1 cellular context compared by ENCODE assay signal in the genomic region with DNA sequence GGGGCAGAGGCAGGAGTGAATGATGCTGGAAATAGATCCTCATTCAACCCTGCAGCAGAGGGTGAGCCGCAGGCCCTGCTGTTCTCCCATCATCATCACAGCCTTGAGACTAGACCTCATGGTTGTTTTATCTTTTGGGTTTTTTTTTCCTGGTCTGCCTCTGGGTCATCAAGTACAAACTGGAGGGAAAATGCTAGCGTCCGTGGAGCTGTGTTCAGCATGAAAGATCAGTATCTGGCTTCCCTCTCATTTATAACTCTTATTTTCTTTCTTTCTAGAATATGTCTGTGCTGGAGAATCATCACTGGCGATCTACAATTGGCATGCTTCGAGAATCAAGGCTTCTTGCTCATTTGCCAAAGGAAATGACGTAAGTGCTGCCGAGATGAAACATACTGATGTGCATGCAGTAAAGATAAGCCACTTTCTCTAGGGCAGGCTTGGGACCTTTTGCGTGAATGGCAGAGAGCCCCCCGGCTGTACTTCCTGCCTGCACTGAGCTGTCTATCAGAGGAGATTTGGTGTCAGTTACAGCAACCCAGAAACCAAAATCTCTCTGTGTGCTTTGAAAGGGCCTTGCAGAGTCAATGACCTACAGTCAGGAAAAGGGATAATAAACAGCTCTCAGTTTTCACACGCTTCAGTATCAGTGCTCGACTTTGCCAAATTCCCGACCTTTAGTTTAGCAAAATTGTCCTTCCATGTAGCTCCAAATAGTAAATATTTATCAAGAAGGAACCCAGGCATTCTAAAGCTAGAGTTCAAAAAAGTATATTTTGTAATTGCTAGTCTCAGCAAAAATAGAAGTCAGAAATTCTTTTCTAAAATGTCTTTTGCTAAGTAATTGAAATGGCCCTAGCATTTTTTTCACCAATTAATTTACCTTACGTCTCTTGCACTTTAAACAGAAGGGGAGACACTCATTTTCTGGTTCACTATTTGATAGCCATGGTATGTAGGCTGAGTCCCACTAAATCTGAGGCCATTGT.
TF ChIP-seq lines count a peak whose summit lies in the region.

No MANE protein-coding gene starts in this region.

TF ChIP-seq in K562, 482 proteins besides CTCF, POLR2A, EP300 and RAD21 (continued from another document and continues in another):
- TF ChIP-seq, protein P1, sequence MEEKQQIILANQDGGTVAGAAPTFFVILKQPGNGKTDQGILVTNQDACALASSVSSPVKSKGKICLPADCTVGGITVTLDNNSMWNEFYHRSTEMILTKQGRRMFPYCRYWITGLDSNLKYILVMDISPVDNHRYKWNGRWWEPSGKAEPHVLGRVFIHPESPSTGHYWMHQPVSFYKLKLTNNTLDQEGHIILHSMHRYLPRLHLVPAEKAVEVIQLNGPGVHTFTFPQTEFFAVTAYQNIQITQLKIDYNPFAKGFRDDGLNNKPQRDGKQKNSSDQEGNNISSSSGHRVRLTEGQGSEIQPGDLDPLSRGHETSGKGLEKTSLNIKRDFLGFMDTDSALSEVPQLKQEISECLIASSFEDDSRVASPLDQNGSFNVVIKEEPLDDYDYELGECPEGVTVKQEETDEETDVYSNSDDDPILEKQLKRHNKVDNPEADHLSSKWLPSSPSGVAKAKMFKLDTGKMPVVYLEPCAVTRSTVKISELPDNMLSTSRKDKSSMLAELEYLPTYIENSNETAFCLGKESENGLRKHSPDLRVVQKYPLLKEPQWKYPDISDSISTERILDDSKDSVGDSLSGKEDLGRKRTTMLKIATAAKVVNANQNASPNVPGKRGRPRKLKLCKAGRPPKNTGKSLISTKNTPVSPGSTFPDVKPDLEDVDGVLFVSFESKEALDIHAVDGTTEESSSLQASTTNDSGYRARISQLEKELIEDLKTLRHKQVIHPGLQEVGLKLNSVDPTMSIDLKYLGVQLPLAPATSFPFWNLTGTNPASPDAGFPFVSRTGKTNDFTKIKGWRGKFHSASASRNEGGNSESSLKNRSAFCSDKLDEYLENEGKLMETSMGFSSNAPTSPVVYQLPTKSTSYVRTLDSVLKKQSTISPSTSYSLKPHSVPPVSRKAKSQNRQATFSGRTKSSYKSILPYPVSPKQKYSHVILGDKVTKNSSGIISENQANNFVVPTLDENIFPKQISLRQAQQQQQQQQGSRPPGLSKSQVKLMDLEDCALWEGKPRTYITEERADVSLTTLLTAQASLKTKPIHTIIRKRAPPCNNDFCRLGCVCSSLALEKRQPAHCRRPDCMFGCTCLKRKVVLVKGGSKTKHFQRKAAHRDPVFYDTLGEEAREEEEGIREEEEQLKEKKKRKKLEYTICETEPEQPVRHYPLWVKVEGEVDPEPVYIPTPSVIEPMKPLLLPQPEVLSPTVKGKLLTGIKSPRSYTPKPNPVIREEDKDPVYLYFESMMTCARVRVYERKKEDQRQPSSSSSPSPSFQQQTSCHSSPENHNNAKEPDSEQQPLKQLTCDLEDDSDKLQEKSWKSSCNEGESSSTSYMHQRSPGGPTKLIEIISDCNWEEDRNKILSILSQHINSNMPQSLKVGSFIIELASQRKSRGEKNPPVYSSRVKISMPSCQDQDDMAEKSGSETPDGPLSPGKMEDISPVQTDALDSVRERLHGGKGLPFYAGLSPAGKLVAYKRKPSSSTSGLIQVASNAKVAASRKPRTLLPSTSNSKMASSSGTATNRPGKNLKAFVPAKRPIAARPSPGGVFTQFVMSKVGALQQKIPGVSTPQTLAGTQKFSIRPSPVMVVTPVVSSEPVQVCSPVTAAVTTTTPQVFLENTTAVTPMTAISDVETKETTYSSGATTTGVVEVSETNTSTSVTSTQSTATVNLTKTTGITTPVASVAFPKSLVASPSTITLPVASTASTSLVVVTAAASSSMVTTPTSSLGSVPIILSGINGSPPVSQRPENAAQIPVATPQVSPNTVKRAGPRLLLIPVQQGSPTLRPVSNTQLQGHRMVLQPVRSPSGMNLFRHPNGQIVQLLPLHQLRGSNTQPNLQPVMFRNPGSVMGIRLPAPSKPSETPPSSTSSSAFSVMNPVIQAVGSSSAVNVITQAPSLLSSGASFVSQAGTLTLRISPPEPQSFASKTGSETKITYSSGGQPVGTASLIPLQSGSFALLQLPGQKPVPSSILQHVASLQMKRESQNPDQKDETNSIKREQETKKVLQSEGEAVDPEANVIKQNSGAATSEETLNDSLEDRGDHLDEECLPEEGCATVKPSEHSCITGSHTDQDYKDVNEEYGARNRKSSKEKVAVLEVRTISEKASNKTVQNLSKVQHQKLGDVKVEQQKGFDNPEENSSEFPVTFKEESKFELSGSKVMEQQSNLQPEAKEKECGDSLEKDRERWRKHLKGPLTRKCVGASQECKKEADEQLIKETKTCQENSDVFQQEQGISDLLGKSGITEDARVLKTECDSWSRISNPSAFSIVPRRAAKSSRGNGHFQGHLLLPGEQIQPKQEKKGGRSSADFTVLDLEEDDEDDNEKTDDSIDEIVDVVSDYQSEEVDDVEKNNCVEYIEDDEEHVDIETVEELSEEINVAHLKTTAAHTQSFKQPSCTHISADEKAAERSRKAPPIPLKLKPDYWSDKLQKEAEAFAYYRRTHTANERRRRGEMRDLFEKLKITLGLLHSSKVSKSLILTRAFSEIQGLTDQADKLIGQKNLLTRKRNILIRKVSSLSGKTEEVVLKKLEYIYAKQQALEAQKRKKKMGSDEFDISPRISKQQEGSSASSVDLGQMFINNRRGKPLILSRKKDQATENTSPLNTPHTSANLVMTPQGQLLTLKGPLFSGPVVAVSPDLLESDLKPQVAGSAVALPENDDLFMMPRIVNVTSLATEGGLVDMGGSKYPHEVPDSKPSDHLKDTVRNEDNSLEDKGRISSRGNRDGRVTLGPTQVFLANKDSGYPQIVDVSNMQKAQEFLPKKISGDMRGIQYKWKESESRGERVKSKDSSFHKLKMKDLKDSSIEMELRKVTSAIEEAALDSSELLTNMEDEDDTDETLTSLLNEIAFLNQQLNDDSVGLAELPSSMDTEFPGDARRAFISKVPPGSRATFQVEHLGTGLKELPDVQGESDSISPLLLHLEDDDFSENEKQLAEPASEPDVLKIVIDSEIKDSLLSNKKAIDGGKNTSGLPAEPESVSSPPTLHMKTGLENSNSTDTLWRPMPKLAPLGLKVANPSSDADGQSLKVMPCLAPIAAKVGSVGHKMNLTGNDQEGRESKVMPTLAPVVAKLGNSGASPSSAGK (IDR thresholded peaks at IDR 0.05) = peak; percentile 15; the same call in 1 of the 2 replicates
- TF ChIP-seq HNRNPK (IDR thresholded peaks at IDR 0.05; ENCODE audit: low read depth, low read length, poor library complexity, severe bottlenecking) (no peak), TFAM (CRISPR knock-in tag; conservative IDR thresholded peaks at IDR 0.05) (no peak), L3MBTL2 (IDR thresholded peaks at IDR 0.05) (peak; percentile 39; the same call in 1 of the 2 replicates), ZNF175 (CRISPR knock-in tag; IDR thresholded peaks at IDR 0.05; ENCODE audit: low read depth) (peak; percentile 76; the same call in 1 of the 2 replicates), ZKSCAN8 (CRISPR knock-in tag; IDR thresholded peaks at IDR 0.05) (0 out of 2 replicates have a peak, but pooled peaks have one; percentile 9), ETV5 (CRISPR knock-in tag; IDR thresholded peaks at IDR 0.05; ENCODE audit: low read depth) (no peak), NBN (IDR thresholded peaks at IDR 0.05; ENCODE audit: low read depth) (no peak), ZNF217 (CRISPR knock-in tag; IDR thresholded peaks at IDR 0.05) (no peak), MBD2 (IDR thresholded peaks at IDR 0.05; ENCODE audit: borderline replicate concordance, low read depth) (no peak), ZNF766 (CRISPR knock-in tag; conservative IDR thresholded peaks at IDR 0.05) (no peak), ZNF584 (CRISPR knock-in tag; IDR thresholded peaks at IDR 0.05; ENCODE audit: low read depth) (0 out of 2 replicates have a peak, but pooled peaks have one; percentile 29)
- TF ChIP-seq, protein P2, sequence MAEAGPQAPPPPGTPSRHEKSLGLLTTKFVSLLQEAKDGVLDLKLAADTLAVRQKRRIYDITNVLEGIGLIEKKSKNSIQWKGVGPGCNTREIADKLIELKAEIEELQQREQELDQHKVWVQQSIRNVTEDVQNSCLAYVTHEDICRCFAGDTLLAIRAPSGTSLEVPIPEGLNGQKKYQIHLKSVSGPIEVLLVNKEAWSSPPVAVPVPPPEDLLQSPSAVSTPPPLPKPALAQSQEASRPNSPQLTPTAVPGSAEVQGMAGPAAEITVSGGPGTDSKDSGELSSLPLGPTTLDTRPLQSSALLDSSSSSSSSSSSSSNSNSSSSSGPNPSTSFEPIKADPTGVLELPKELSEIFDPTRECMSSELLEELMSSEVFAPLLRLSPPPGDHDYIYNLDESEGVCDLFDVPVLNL (CRISPR knock-in tag; IDR thresholded peaks at IDR 0.05; ENCODE audit: low read depth) = no peak
- TF ChIP-seq, protein P3, sequence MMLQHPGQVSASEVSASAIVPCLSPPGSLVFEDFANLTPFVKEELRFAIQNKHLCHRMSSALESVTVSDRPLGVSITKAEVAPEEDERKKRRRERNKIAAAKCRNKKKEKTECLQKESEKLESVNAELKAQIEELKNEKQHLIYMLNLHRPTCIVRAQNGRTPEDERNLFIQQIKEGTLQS (IDR thresholded peaks at IDR 0.05) = peak; percentile 61
- TF ChIP-seq, protein P3 (CRISPR knock-in tag; conservative IDR thresholded peaks at IDR 0.05) = no peak
- TF ChIP-seq, protein P4, sequence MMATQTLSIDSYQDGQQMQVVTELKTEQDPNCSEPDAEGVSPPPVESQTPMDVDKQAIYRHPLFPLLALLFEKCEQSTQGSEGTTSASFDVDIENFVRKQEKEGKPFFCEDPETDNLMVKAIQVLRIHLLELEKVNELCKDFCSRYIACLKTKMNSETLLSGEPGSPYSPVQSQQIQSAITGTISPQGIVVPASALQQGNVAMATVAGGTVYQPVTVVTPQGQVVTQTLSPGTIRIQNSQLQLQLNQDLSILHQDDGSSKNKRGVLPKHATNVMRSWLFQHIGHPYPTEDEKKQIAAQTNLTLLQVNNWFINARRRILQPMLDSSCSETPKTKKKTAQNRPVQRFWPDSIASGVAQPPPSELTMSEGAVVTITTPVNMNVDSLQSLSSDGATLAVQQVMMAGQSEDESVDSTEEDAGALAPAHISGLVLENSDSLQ (IDR thresholded peaks at IDR 0.05) = peak; percentile 64
- TF ChIP-seq, protein P5, sequence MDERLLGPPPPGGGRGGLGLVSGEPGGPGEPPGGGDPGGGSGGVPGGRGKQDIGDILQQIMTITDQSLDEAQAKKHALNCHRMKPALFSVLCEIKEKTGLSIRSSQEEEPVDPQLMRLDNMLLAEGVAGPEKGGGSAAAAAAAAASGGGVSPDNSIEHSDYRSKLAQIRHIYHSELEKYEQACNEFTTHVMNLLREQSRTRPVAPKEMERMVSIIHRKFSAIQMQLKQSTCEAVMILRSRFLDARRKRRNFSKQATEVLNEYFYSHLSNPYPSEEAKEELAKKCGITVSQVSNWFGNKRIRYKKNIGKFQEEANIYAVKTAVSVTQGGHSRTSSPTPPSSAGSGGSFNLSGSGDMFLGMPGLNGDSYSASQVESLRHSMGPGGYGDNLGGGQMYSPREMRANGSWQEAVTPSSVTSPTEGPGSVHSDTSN (CRISPR knock-in tag; IDR thresholded peaks at IDR 0.05; ENCODE audit: low read depth) = no peak
- TF ChIP-seq, protein P5 (tag; conservative IDR thresholded peaks at IDR 0.05; ENCODE audit: low read depth) = 0 out of 2 replicates have a peak, but pooled peaks have one; percentile 34
- TF ChIP-seq, protein P6, sequence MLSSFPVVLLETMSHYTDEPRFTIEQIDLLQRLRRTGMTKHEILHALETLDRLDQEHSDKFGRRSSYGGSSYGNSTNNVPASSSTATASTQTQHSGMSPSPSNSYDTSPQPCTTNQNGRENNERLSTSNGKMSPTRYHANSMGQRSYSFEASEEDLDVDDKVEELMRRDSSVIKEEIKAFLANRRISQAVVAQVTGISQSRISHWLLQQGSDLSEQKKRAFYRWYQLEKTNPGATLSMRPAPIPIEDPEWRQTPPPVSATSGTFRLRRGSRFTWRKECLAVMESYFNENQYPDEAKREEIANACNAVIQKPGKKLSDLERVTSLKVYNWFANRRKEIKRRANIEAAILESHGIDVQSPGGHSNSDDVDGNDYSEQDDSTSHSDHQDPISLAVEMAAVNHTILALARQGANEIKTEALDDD (IDR thresholded peaks at IDR 0.05) = no peak
- TF ChIP-seq, protein P7, sequence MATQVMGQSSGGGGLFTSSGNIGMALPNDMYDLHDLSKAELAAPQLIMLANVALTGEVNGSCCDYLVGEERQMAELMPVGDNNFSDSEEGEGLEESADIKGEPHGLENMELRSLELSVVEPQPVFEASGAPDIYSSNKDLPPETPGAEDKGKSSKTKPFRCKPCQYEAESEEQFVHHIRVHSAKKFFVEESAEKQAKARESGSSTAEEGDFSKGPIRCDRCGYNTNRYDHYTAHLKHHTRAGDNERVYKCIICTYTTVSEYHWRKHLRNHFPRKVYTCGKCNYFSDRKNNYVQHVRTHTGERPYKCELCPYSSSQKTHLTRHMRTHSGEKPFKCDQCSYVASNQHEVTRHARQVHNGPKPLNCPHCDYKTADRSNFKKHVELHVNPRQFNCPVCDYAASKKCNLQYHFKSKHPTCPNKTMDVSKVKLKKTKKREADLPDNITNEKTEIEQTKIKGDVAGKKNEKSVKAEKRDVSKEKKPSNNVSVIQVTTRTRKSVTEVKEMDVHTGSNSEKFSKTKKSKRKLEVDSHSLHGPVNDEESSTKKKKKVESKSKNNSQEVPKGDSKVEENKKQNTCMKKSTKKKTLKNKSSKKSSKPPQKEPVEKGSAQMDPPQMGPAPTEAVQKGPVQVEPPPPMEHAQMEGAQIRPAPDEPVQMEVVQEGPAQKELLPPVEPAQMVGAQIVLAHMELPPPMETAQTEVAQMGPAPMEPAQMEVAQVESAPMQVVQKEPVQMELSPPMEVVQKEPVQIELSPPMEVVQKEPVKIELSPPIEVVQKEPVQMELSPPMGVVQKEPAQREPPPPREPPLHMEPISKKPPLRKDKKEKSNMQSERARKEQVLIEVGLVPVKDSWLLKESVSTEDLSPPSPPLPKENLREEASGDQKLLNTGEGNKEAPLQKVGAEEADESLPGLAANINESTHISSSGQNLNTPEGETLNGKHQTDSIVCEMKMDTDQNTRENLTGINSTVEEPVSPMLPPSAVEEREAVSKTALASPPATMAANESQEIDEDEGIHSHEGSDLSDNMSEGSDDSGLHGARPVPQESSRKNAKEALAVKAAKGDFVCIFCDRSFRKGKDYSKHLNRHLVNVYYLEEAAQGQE (CRISPR knock-in tag; IDR thresholded peaks at IDR 0.05; ENCODE audit: low read depth) = no peak
- TF ChIP-seq, protein P8, sequence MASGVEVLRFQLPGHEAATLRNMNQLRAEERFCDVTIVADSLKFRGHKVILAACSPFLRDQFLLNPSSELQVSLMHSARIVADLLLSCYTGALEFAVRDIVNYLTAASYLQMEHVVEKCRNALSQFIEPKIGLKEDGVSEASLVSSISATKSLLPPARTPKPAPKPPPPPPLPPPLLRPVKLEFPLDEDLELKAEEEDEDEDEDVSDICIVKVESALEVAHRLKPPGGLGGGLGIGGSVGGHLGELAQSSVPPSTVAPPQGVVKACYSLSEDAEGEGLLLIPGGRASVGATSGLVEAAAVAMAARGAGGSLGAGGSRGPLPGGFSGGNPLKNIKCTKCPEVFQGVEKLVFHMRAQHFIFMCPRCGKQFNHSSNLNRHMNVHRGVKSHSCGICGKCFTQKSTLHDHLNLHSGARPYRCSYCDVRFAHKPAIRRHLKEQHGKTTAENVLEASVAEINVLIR (CRISPR knock-in tag; IDR thresholded peaks at IDR 0.05) = 0 out of 2 replicates have a peak, but pooled peaks have one; percentile 43
